ENCODE assay signal across 28 cellular contexts in the genomic region with DNA sequence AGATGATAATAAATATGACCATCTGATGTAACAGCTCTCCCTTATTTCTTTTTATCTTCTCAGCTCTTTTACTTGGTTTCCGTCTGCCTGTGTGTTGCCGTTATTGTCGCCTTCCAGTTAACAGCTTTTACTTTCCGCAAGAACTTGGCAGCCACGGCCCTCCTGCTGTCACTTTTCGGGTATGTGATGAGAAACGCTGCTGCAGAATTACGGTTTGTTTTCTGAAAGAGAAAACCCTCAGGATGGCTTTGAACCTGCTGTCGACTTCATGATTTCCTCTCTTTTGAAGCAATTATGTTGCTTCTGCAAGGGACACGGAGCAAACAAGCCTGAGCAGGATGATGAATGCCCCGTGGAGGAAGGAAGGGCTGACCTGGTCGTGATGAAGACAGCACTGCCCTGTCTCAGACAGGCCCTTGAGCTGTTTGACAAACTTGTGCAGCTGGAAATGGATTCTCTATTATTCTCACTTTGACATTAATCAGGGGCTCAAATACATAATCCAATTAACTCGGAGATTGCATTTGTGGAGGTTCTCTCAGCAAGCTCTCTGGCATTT.
DNase-seq lines count a peak whose midpoint lies in the region; ATAC-seq, FAIRE-seq and TF ChIP-seq lines count a peak whose summit lies in the region.
"Had no signal": no experiment of that assay in that cellular context is flagged by ENCODE, and none has a peak within 500 bp of the region (broad histone marks: within the 10 kb centered on the region; RNA-seq: fewer than 3 reads in every experiment).

No MANE protein-coding gene starts in this region.

- H3K27me3 Mint-ChIP-seq in astrocyte (ENCODE audit: low read depth, unreplicated experiment): no peaks in the 10 kb centered on the region
- H3K27me3 Mint-ChIP-seq: naive B cell; stimulated activated naive CD8-positive, alpha-beta T cell treated with anti-CD3 and anti-CD28 coated beads, Interleukin-15, Interleukin-2, amounts not matched to agents 100 ng/mL and 50 ng/mL, for 24 hours had no signal

- H3K4me3 ChIP-seq in A673 (ENCODE audit: low read depth, low read length, poor library complexity, severe bottlenecking) (peak overlapping the region; percentile 5), astrocyte (ENCODE audit: insufficient read depth, low read depth, low read length) (no peak overlapping the region)
- H3K4me3 ChIP-seq: BLaER1, thyroid gland had no signal

- H3K4me1 ChIP-seq in A673 (ENCODE audit: insufficient read depth, low read length, poor library complexity, severe bottlenecking) (peaks cover 11% of the 10 kb centered on the region), astrocyte (ENCODE audit: insufficient read depth, low read length) (no peaks in the 10 kb centered on the region)
- H3K4me1 ChIP-seq: BLaER1, thyroid gland had no signal

- no peaks in the 10 kb centered on the region for H4K20me1 ChIP-seq in astrocyte (ENCODE audit: insufficient read depth, low read length)
- H4K20me1 ChIP-seq: BLaER1 had no signal

- FAIRE-seq in astrocyte (lab: Jason Lieb, UNC) (no peak), GM12891 (lab: Jason Lieb, UNC) (no peak)
- FAIRE-seq: GM12892 had no signal

- no peak overlapping the region for H3K9ac ChIP-seq in astrocyte (ENCODE audit: low read length)
- H3K9ac ChIP-seq: BLaER1 had no signal

- intact Hi-C loops in A673 (cut with micrococcal nuclease; ENCODE audit: unreplicated experiment): no loop called here

- POLR2A ChIA-PET in A673 (lab: Charles Lee; ENCODE audit: low non-redundant PET): no interaction called here

- ATAC-seq in esophagus mucosa (peak; percentile 37), HG03175 (IDR thresholded peaks at IDR 0.05; ENCODE audit: unreplicated experiment) (no peak)
- ATAC-seq: activated CD8-positive, alpha-beta T cell treated with anti-CD3 and anti-CD28 coated beads, Interleukin-2, amount 10 ng/mL, durations not matched to agents 7 days and 5 days; left lobe of liver; sciatic nerve had no signal

- H3K9me3 ChIP-seq in A673 (ENCODE audit: low read depth, low read length, poor library complexity, severe bottlenecking) (no peaks in the 10 kb centered on the region), astrocyte (ENCODE audit: insufficient read depth, low read depth, low read length) (no peaks in the 10 kb centered on the region)
- H3K9me3 ChIP-seq: BLaER1, thyroid gland had no signal

- H3K36me3 Mint-ChIP-seq in astrocyte (ENCODE audit: low read depth, unreplicated experiment): no peaks in the 10 kb centered on the region
- H3K36me3 Mint-ChIP-seq: naive B cell had no signal

- H3K79me2 ChIP-seq in astrocyte (ENCODE audit: insufficient read depth, low read length): no peaks in the 10 kb centered on the region

- DNase-seq in A673 (ENCODE audit: low spot score) (peak; percentile 74), LHCN-M2 (ENCODE audit: low read depth) (peak; percentile 14), astrocyte (ENCODE audit: low read depth) (no peak), GM12891 (ENCODE audit: insufficient read length, low spot score) (no peak), globus pallidus (ENCODE audit: low spot score) (no peak)
- no peak for DNase-seq in activated CD4-positive, alpha-beta T cell treated with anti-CD3 and anti-CD28 coated beads, Interleukin-2, amount 50 U/mL, for 1 hour
- DNase-seq: ACHN; activated CD8-positive, alpha-beta T cell treated with anti-CD3 and anti-CD28 coated beads, Interleukin-2, amount 10 ng/mL, durations not matched to agents 7 days and 5 days; activated naive CD4-positive, alpha-beta T cell treated with anti-CD3 and anti-CD28 coated beads, Interleukin-2, amount 50 U/mL, for 16 hours; cerebellar nuclear complex; effector CD4-positive, alpha-beta T cell; erythroblast; foreskin melanocyte; H7; Karpas-422; naive B cell; NCI-H187 treated with DMSO at 0.1 percent for 48 hours; NCI-H2227 treated with DMSO at 0.1 percent for 48 hours; SHP77; SW 1271; thyroid gland had no signal

- H3K4me1 Mint-ChIP-seq in astrocyte (ENCODE audit: low read depth, unreplicated experiment): no peaks in the 10 kb centered on the region
- H3K4me1 Mint-ChIP-seq: naive B cell had no signal

- peak overlapping the region; percentile 23 for H3K4me2 ChIP-seq in astrocyte (ENCODE audit: low read length)
- H3K4me2 ChIP-seq: BLaER1 had no signal

- H3K27ac ChIP-seq in A673 (ENCODE audit: low read depth, low read length, poor library complexity, severe bottlenecking): peak overlapping the region; percentile 75
- H3K27ac ChIP-seq in astrocyte (ENCODE audit: low read depth, low read length): no peak overlapping the region
- H3K27ac ChIP-seq: BLaER1, thyroid gland had no signal

- no peak for TF ChIP-seq POLR2A in GM12891 (IDR thresholded peaks at IDR 0.05; ENCODE audit: low read depth, low read length)

- no TSS peak for BruUV-seq in A673 (replicated peaks; lab: Mats Ljungman, UMichigan)

- no peak overlapping the region for H2AFZ ChIP-seq in astrocyte (ENCODE audit: low read depth, low read length)

- H3K27me3 ChIP-seq in A673 (replicated peaks; ENCODE audit: insufficient read depth, low read depth, low read length, poor library complexity) (no peaks in the 10 kb centered on the region), astrocyte (ENCODE audit: insufficient read depth, low read length) (no peaks in the 10 kb centered on the region)
- H3K27me3 ChIP-seq: BLaER1, thyroid gland had no signal

- H3K36me3 ChIP-seq in A673 (ENCODE audit: insufficient read depth, low read length, poor library complexity, severe bottlenecking) (no peaks in the 10 kb centered on the region), astrocyte (ENCODE audit: insufficient read depth, low read length) (no peaks in the 10 kb centered on the region)
- H3K36me3 ChIP-seq: BLaER1, thyroid gland had no signal

- TF ChIP-seq CTCF in A673 (conservative IDR thresholded peaks at IDR 0.05; ENCODE audit: low read depth, low read length) (no peak), astrocyte (IDR thresholded peaks at IDR 0.05; ENCODE audit: insufficient read depth, low read depth, low read length) (no peak)

- CTCF ChIA-PET in A673 (lab: Charles Lee): no interaction called here

- H3K27ac Mint-ChIP-seq in astrocyte (ENCODE audit: unreplicated experiment): no peak overlapping the region
- H3K27ac Mint-ChIP-seq: activated CD8-positive, alpha-beta T cell treated with anti-CD3 and anti-CD28 coated beads, Interleukin-2, amount 10 ng/mL, durations not matched to agents 7 days and 5 days; naive B cell; stimulated activated naive CD8-positive, alpha-beta T cell treated with anti-CD3 and anti-CD28 coated beads, Interleukin-15, Interleukin-2, amounts not matched to agents 100 ng/mL and 50 ng/mL, for 24 hours had no signal

- H3K4me3 Mint-ChIP-seq in astrocyte (ENCODE audit: unreplicated experiment): no peak overlapping the region
- H3K4me3 Mint-ChIP-seq: activated CD8-positive, alpha-beta T cell treated with anti-CD3 and anti-CD28 coated beads, Interleukin-2, amount 10 ng/mL, durations not matched to agents 7 days and 5 days; naive B cell; stimulated activated naive CD8-positive, alpha-beta T cell treated with anti-CD3 and anti-CD28 coated beads, Interleukin-15, Interleukin-2, amounts not matched to agents 100 ng/mL and 50 ng/mL, for 24 hours had no signal

- no peaks in the 10 kb centered on the region for H3K9me3 Mint-ChIP-seq in astrocyte (ENCODE audit: unreplicated experiment)
- H3K9me3 Mint-ChIP-seq: stimulated activated naive CD8-positive, alpha-beta T cell treated with anti-CD3 and anti-CD28 coated beads, Interleukin-15, Interleukin-2, amounts not matched to agents 100 ng/mL and 50 ng/mL, for 24 hours had no signal

TF ChIP-seq in GM12891, 5 proteins besides CTCF, POLR2A, EP300 and RAD21:
- TF ChIP-seq TAF1 (IDR thresholded peaks at IDR 0.05; ENCODE audit: low read depth, low read length) (no peak), POLR2AphosphoS5 (IDR thresholded peaks at IDR 0.05; ENCODE audit: low read depth, low read length) (no peak)

Comparison
In these comparisons a context has a peak if more than half of its experiments do, and no peak if none do; other contexts are left out.
1. DNase-seq: peak in A673 (single experiment) and LHCN-M2 (single experiment); none in astrocyte (single experiment), GM12891 (single experiment), activated CD4-positive, alpha-beta T cell treated with anti-CD3 and anti-CD28 coated beads, Interleukin-2, amount 50 U/mL, for 1 hour (single experiment) and globus pallidus (single experiment).